ENCODE assay signal across 11 cellular contexts in genomic region chr12:111033281-111034147, GRCh38. TPM values are rescaled to one million over a fixed set of nuclear protein-coding genes. Genes with fewer than 3 reads are reported as not detected.
DNase-seq lines count a peak whose midpoint lies in the region; ATAC-seq and TF ChIP-seq lines count a peak whose summit lies in the region.
"Had no signal": no experiment of that assay in that cellular context is flagged by ENCODE, and none has a peak within 500 bp of the region (broad histone marks: within the 10 kb centered on the region; RNA-seq: fewer than 3 reads in every experiment).

No MANE protein-coding gene starts in this region.

- no peak overlapping the region for H3K27ac ChIP-seq in mammary epithelial cell (ENCODE audit: insufficient read depth, low read depth, low read length)
- H3K27ac ChIP-seq in neural progenitor cell: no peak overlapping the region

- WGBS in mammary epithelial cell (ENCODE audit: low coverage, missing lambda C conversion rate): 0% methylated on average over 22 of the region's 96 CpGs

- H3K9me3 Mint-ChIP-seq in neural progenitor cell: no peaks in the 10 kb centered on the region
- H3K9me3 Mint-ChIP-seq: stimulated activated naive B cell treated with anti-CD40 and anti-IgM and Interleukin-4, amounts not matched to agents 10 μg/mL and 1 μg/mL and 100 μg/mL, for 72 hours had no signal

- in situ Hi-C loops in mammary epithelial cell (cut with MboI; ENCODE audit: low sequenced_read_pairs in 2 of 2): no loop called here

- peaks cover 36% of the 10 kb centered on the region for H3K4me1 Mint-ChIP-seq in neural progenitor cell

- no peaks in the 10 kb centered on the region for H3K4me1 ChIP-seq in mammary epithelial cell (ENCODE audit: insufficient read depth, low read length)
- peaks cover 38% of the 10 kb centered on the region for H3K4me1 ChIP-seq in neural progenitor cell

- DNase-seq in GM12864 (ENCODE audit: low read depth): no peak
- no peak for DNase-seq in LNCaP clone FGC (ENCODE audit: low read depth)
- no peak for DNase-seq in mammary epithelial cell
- peak; percentile 72 for DNase-seq in neural progenitor cell (ENCODE audit: low spot score)
- DNase-seq in NCI-H524 treated with DMSO at 0.1 percent for 48 hours (lab: John Stamatoyannopoulos, UW): no peak
- no peak for DNase-seq in GF-D8 (lab: John Stamatoyannopoulos, UW)
- DNase-seq: stimulated activated naive B cell treated with anti-CD40 and anti-IgM and Interleukin-4, amounts not matched to agents 10 μg/mL and 1 μg/mL and 100 μg/mL, for 72 hours had no signal

- intact Hi-C loops in mammary epithelial cell (cut with micrococcal nuclease): no loop called here

- H3K4me2 ChIP-seq in mammary epithelial cell (ENCODE audit: insufficient read depth, low read depth, low read length) (peak overlapping the region; percentile 47), neural progenitor cell (peak overlapping the region; percentile 100)

- H3F3A ChIP-seq in neural progenitor cell (ENCODE audit: low read depth): peaks cover 19% of the 10 kb centered on the region

- H4K20me1 ChIP-seq in mammary epithelial cell (ENCODE audit: insufficient read depth, low read length): no peaks in the 10 kb centered on the region
- H4K20me1 ChIP-seq in neural progenitor cell (ENCODE audit: low read depth): peaks cover 30% of the 10 kb centered on the region

- ATAC-seq in GM18868 (IDR thresholded peaks at IDR 0.05; ENCODE audit: unreplicated experiment) (no peak), HG02623 (IDR thresholded peaks at IDR 0.05; ENCODE audit: unreplicated experiment) (no peak)
- ATAC-seq: stimulated activated naive B cell treated with anti-CD40 and anti-IgM and Interleukin-4, amounts not matched to agents 10 μg/mL and 1 μg/mL and 100 μg/mL, for 72 hours had no signal

- dilution Hi-C loops in mammary epithelial cell (cut with HindIII; ENCODE audit: low sequenced_read_pairs): no loop called here

- peaks cover 3% of the 10 kb centered on the region for H3K36me3 Mint-ChIP-seq in neural progenitor cell

- no TSS peak for BruUV-seq in mammary epithelial cell (replicated peaks; lab: Mats Ljungman, UMichigan)

- H3K4me3 ChIP-seq in GM12864 (ENCODE audit: low read depth, low read length) (no peak overlapping the region), LNCaP clone FGC (ENCODE audit: low read depth, low read length) (peak overlapping the region; percentile 40), mammary epithelial cell (replicated peaks in 1 of 3; ENCODE audit: insufficient read depth in 1 of 3, low read depth in 2 of 3, low read length in 3 of 3) (no peak overlapping the region), neural progenitor cell (peak overlapping the region; percentile 98)

- peak overlapping the region; percentile 87 for H3K4me3 Mint-ChIP-seq in neural progenitor cell

- H3K79me2 ChIP-seq in mammary epithelial cell (ENCODE audit: insufficient read depth, low read length) (no peaks in the 10 kb centered on the region), neural progenitor cell (ENCODE audit: low read depth) (peaks cover 8% of the 10 kb centered on the region)

- H3K9me3 ChIP-seq in mammary epithelial cell (replicated peaks; ENCODE audit: insufficient read depth, low read length): no peaks in the 10 kb centered on the region
- no peaks in the 10 kb centered on the region for H3K9me3 ChIP-seq in neural progenitor cell (ENCODE audit: low read depth)

- no peaks in the 10 kb centered on the region for H3K36me3 ChIP-seq in mammary epithelial cell (ENCODE audit: insufficient read depth, low read length)
- H3K36me3 ChIP-seq in neural progenitor cell: no peaks in the 10 kb centered on the region

- CTCF ChIA-PET in mammary epithelial cell (lab: Charles Lee; ENCODE audit: low non-redundant PET): no interaction called here

- H3K27ac Mint-ChIP-seq in neural progenitor cell: no peak overlapping the region
- H3K27ac Mint-ChIP-seq: stimulated activated naive B cell treated with anti-CD40 and anti-IgM and Interleukin-4, amounts not matched to agents 10 μg/mL and 1 μg/mL and 100 μg/mL, for 72 hours had no signal

- peaks cover 20% of the 10 kb centered on the region for H3K27me3 Mint-ChIP-seq in neural progenitor cell (ENCODE audit: insufficient read depth, low read depth)

- TF ChIP-seq CTCF in GM12864 (IDR thresholded peaks at IDR 0.05; ENCODE audit: low read depth, low read length, missing control alignments): peak; percentile 13
- peak; percentile 14; the same call in 1 of the 2 replicates for TF ChIP-seq CTCF in LNCaP clone FGC (IDR thresholded peaks at IDR 0.05; ENCODE audit: control insufficient read depth, extremely low read depth, insufficient read depth)
- peak; percentile 1 to 28 for TF ChIP-seq CTCF in mammary epithelial cell (conservative IDR thresholded peaks at IDR 0.05 in 1 of 2, IDR thresholded peaks at IDR 0.05 in 1 of 2; ENCODE audit: extremely low read depth in 1 of 2, insufficient read depth in 1 of 2, low read depth in 1 of 2, low read length in 2 of 2)
- peak; percentile 82 for TF ChIP-seq CTCF in neural progenitor cell (IDR thresholded peaks at IDR 0.05)

- peaks cover 40% of the 10 kb centered on the region for H3K27me3 ChIP-seq in mammary epithelial cell (ENCODE audit: insufficient read depth, low read length)
- H3K27me3 ChIP-seq in neural progenitor cell: peaks cover 50% of the 10 kb centered on the region

- H2AFZ ChIP-seq in mammary epithelial cell (ENCODE audit: low read depth, low read length): no peak overlapping the region
- peak overlapping the region; percentile 73 for H2AFZ ChIP-seq in neural progenitor cell (replicated peaks)

- H3K9ac ChIP-seq in mammary epithelial cell (ENCODE audit: insufficient read depth, low read length): no peak overlapping the region
- no peak overlapping the region for H3K9ac ChIP-seq in neural progenitor cell

RNA-seq across cellular contexts. Expression of gene CUX2, which starts 0.5 kb away (rescaled TPM):
- total RNA-seq in mammary epithelial cell (not detected), neural progenitor cell (ENCODE audit: low replicate concordance) (2.1 and 2.5 TPM in 2 replicates)
- polyA plus RNA-seq in mammary epithelial cell: not detected
- polyA minus RNA-seq in mammary epithelial cell: not detected
- total RNA-seq: dermis microvascular lymphatic vessel endothelial cell, HT-29 had no signal

Comparison
In these comparisons a context has a peak if more than half of its experiments do, and no peak if none do; other contexts are left out.
1. H3K4me3 ChIP-seq: peak in LNCaP clone FGC (single experiment) and neural progenitor cell (single experiment); none in GM12864 (single experiment) and mammary epithelial cell (0 of 3).
2. CTCF ChIP-seq: peak in every context shown above with its lines; median percentile 82 in neural progenitor cell; 14 in mammary epithelial cell; 14 in LNCaP clone FGC; 13 in GM12864.